In the genomic region with DNA sequence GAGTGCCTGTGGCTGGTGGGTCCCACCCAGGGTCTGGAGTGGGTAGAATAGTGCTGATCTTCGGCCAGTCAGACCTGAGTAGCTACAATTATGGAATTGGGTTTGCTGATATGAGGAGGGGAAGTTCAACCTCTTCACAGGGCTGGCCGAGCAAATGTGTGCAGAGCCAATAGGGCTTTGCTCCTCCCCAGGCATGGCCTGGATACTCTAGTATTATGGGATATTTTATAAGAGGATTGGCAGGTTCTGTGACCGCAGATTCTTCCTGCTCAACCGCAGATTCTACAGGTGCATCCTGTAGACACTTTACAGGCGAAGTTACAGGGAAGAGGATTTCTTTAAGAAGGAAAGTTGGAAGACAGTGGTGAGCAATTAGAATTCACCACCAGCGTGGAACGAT, we compare ENCODE assay signal across 19 cellular contexts. TPM values are rescaled to one million over a fixed set of nuclear protein-coding genes. Genes with fewer than 3 reads are reported as not detected.
A peak's percentile ranks its signal among the peaks of the same experiment; 100 is the strongest.
DNase-seq lines count a peak whose midpoint lies in the region; ATAC-seq and TF ChIP-seq lines count a peak whose summit lies in the region.
"Had no signal": no experiment of that assay in that cellular context is flagged by ENCODE, and none has a peak within 500 bp of the region (broad histone marks: within the 10 kb centered on the region; RNA-seq: fewer than 3 reads in every experiment).

No MANE protein-coding gene starts in this region.

- H3K4me2 ChIP-seq in DND-41 (ENCODE audit: insufficient read depth, low read length): no peak overlapping the region; the same call in 1 of the 2 replicates

- peaks cover 14% of the 10 kb centered on the region for H3K36me3 Mint-ChIP-seq in activated naive CD4-positive, alpha-beta T cell treated with anti-CD3 and anti-CD28 coated beads, Interleukin-2, amount 50 U/mL, for 24 hours
- H3K36me3 Mint-ChIP-seq in activated naive CD4-positive, alpha-beta T cell treated with anti-CD3 and anti-CD28 coated beads, Interleukin-2, amount 50 U/mL, for 72 hours: peaks cover 11 to 38% of the 10 kb centered on the region in 2 donors
- H3K36me3 Mint-ChIP-seq in activated B cell treated with CpG ODN at 0.5 μM for 24 hours (ENCODE audit: low read depth): peaks cover 71% of the 10 kb centered on the region
- H3K36me3 Mint-ChIP-seq in stimulated activated effector memory CD8-positive, alpha-beta T cell treated with anti-CD3 and anti-CD28 coated beads, Interleukin-12 subunit alpha, Interleukin-12 subunit beta, amount 100 ng/mL, for 72 hours: peaks cover 86% of the 10 kb centered on the region

- H3K4me3 ChIP-seq in DND-41 (ENCODE audit: low read depth in 1 of 2, low read length in 2 of 2): no peak overlapping the region
- H3K4me3 ChIP-seq: colonic mucosa, SK-N-MC, upper lobe of right lung had no signal

- no peaks in the 10 kb centered on the region for H3K9me3 ChIP-seq in DND-41 (ENCODE audit: insufficient read depth, low read length, severe bottlenecking)
- H3K9me3 ChIP-seq: colonic mucosa, upper lobe of right lung had no signal

- POLR2A ChIA-PET in activated B cell treated with CpG ODN at 0.5 μM for 24 hours (lab: Charles Lee): interaction anchor here (0.7 kb wide), 2 partner anchors 38 to 243 kb away, joined by 3 to 5 read pairs; no protein-coding TSS in a partner anchor

- H4K20me1 ChIP-seq in DND-41 (ENCODE audit: insufficient read depth, low read length): peaks cover 22% of the 10 kb centered on the region

- CTCF ChIA-PET in activated B cell treated with CpG ODN at 0.5 μM for 24 hours (lab: Charles Lee): interaction anchor here (0.7 to 1.8 kb wide), 4 partner anchors 8 to 48 kb away, joined by 3 to 7 read pairs (median 3); no protein-coding TSS in a partner anchor

- peak overlapping the region; percentile 37 for H3K27ac Mint-ChIP-seq in activated naive CD4-positive, alpha-beta T cell treated with anti-CD3 and anti-CD28 coated beads, Interleukin-2, amount 50 U/mL, for 24 hours
- peak overlapping the region in 1 of 2 donors; percentile 18 for H3K27ac Mint-ChIP-seq in activated naive CD4-positive, alpha-beta T cell treated with anti-CD3 and anti-CD28 coated beads, Interleukin-2, amount 50 U/mL, for 72 hours
- H3K27ac Mint-ChIP-seq in activated B cell treated with CpG ODN at 0.5 μM for 24 hours: peak overlapping the region; percentile 3
- peak overlapping the region; percentile 30 for H3K27ac Mint-ChIP-seq in stimulated activated effector memory CD8-positive, alpha-beta T cell treated with anti-CD3 and anti-CD28 coated beads, Interleukin-12 subunit alpha, Interleukin-12 subunit beta, amount 100 ng/mL, for 72 hours

- no peak for TF ChIP-seq CTCF in DND-41 (IDR thresholded peaks at IDR 0.05; ENCODE audit: borderline replicate concordance, extremely low read depth, low read length, poor library complexity, severe bottlenecking)
- no peak for TF ChIP-seq CTCF in activated B cell treated with CpG ODN at 0.5 μM for 24 hours (IDR thresholded peaks at IDR 0.05)

- H3K27ac ChIP-seq in DND-41 (ENCODE audit: low read length): peak overlapping the region; percentile 69
- H3K27ac ChIP-seq: colonic mucosa, HL-60, RWPE1, SK-N-MC, upper lobe of right lung had no signal

- no peak overlapping the region for H3K9ac ChIP-seq in DND-41 (ENCODE audit: low read depth, low read length)

- ATAC-seq in activated naive CD4-positive, alpha-beta T cell treated with anti-CD3 and anti-CD28 coated beads, Interleukin-2, amount 50 U/mL, for 72 hours: no peak
- ATAC-seq in DND-41 (ENCODE audit: insufficient read depth, low read depth) (peak; percentile 93), activated B cell treated with CpG ODN at 0.5 μM for 24 hours (ENCODE audit: low read depth) (no peak)
- no peak for ATAC-seq in stimulated activated effector memory CD8-positive, alpha-beta T cell treated with anti-CD3 and anti-CD28 coated beads, Interleukin-12 subunit alpha, Interleukin-12 subunit beta, amount 100 ng/mL, for 72 hours
- ATAC-seq: upper lobe of right lung had no signal

- DNase-seq in activated naive CD4-positive, alpha-beta T cell treated with anti-CD3 and anti-CD28 coated beads, Interleukin-2, amount 50 U/mL, for 72 hours (ENCODE audit: low spot score in 2 of 2): no peak
- DNase-seq in DND-41 (peak; percentile 78), activated B cell treated with CpG ODN at 0.5 μM for 24 hours (no peak), NCI-H146 treated with DMSO at 0.1 percent for 48 hours (lab: John Stamatoyannopoulos, UW; ENCODE audit: unreplicated experiment) (no peak), amniotic stem cell (lab: John Stamatoyannopoulos, UW) (no peak), NCI-H2171 treated with DMSO at 0.1 percent for 48 hours (lab: John Stamatoyannopoulos, UW) (no peak)
- DNase-seq in stimulated activated effector memory CD8-positive, alpha-beta T cell treated with anti-CD3 and anti-CD28 coated beads, Interleukin-12 subunit alpha, Interleukin-12 subunit beta, amount 100 ng/mL, for 72 hours (ENCODE audit: low spot score in 2 of 2): no peak
- DNase-seq: ACHN, colonic mucosa, DMS153, IMR-90, NCI-H1694, occipital lobe, T1000, upper lobe of right lung had no signal

- H3K4me1 Mint-ChIP-seq in activated naive CD4-positive, alpha-beta T cell treated with anti-CD3 and anti-CD28 coated beads, Interleukin-2, amount 50 U/mL, for 24 hours: peaks cover 53% of the 10 kb centered on the region
- peaks cover 31% of the 10 kb centered on the region for H3K4me1 Mint-ChIP-seq in activated B cell treated with CpG ODN at 0.5 μM for 24 hours
- peaks cover 50% of the 10 kb centered on the region for H3K4me1 Mint-ChIP-seq in stimulated activated effector memory CD8-positive, alpha-beta T cell treated with anti-CD3 and anti-CD28 coated beads, Interleukin-12 subunit alpha, Interleukin-12 subunit beta, amount 100 ng/mL, for 72 hours

- H2AFZ ChIP-seq in DND-41 (ENCODE audit: low read depth, low read length): no peak overlapping the region

- no peaks in the 10 kb centered on the region for H3K27me3 ChIP-seq in DND-41 (ENCODE audit: insufficient read depth, low read length, poor library complexity)
- H3K27me3 ChIP-seq: colonic mucosa, upper lobe of right lung had no signal

- intact Hi-C loops in activated B cell treated with CpG ODN at 0.5 μM for 24 hours (cut with micrococcal nuclease): no loop called here

- peak overlapping the region; percentile 54 for H3K4me3 Mint-ChIP-seq in activated naive CD4-positive, alpha-beta T cell treated with anti-CD3 and anti-CD28 coated beads, Interleukin-2, amount 50 U/mL, for 24 hours
- H3K4me3 Mint-ChIP-seq in activated B cell treated with CpG ODN at 0.5 μM for 24 hours: no peak overlapping the region
- H3K4me3 Mint-ChIP-seq in stimulated activated effector memory CD8-positive, alpha-beta T cell treated with anti-CD3 and anti-CD28 coated beads, Interleukin-12 subunit alpha, Interleukin-12 subunit beta, amount 100 ng/mL, for 72 hours: no peak overlapping the region

- no peaks in the 10 kb centered on the region for H3K27me3 Mint-ChIP-seq in activated naive CD4-positive, alpha-beta T cell treated with anti-CD3 and anti-CD28 coated beads, Interleukin-2, amount 50 U/mL, for 24 hours
- no peaks in the 10 kb centered on the region for H3K27me3 Mint-ChIP-seq in activated B cell treated with CpG ODN at 0.5 μM for 24 hours

- peaks cover 41% of the 10 kb centered on the region for H3K79me2 ChIP-seq in DND-41 (ENCODE audit: insufficient read depth, low read length)

- peaks cover 53% of the 10 kb centered on the region for H3K36me3 ChIP-seq in DND-41 (ENCODE audit: insufficient read depth, low read length)
- H3K36me3 ChIP-seq: colonic mucosa had no signal

- peaks cover 29% of the 10 kb centered on the region for H3K4me1 ChIP-seq in DND-41 (ENCODE audit: insufficient read depth, low read length)

- no peaks in the 10 kb centered on the region for H3K9me3 Mint-ChIP-seq in activated naive CD4-positive, alpha-beta T cell treated with anti-CD3 and anti-CD28 coated beads, Interleukin-2, amount 50 U/mL, for 24 hours
- no peaks in the 10 kb centered on the region for H3K9me3 Mint-ChIP-seq in activated naive CD4-positive, alpha-beta T cell treated with anti-CD3 and anti-CD28 coated beads, Interleukin-2, amount 50 U/mL, for 72 hours
- no peaks in the 10 kb centered on the region for H3K9me3 Mint-ChIP-seq in activated B cell treated with CpG ODN at 0.5 μM for 24 hours
- no peaks in the 10 kb centered on the region for H3K9me3 Mint-ChIP-seq in stimulated activated effector memory CD8-positive, alpha-beta T cell treated with anti-CD3 and anti-CD28 coated beads, Interleukin-12 subunit alpha, Interleukin-12 subunit beta, amount 100 ng/mL, for 72 hours

RNA-seq across cellular contexts. Expression of a gene that starts 44.3 kb away (rescaled TPM):
- 10 to 100 TPM; 17.8 to 50.8 TPM for total RNA-seq in activated naive CD4-positive, alpha-beta T cell treated with anti-CD3 and anti-CD28 coated beads, Interleukin-2, amount 50 U/mL, for 72 hours
- 73.0 and 85.9 TPM in 2 replicates for total RNA-seq in activated B cell treated with CpG ODN at 0.5 μM for 24 hours
